ENCODE assay signal across 13 cellular contexts in genomic region chr18:48073231-48073930, GRCh38.
A peak's percentile ranks its signal among the peaks of the same experiment; 100 is the strongest.
DNase-seq lines count a peak whose midpoint lies in the region; ATAC-seq and TF ChIP-seq lines count a peak whose summit lies in the region.
"Had no signal": no experiment of that assay in that cellular context is flagged by ENCODE, and none has a peak within 500 bp of the region (broad histone marks: within the 10 kb centered on the region; RNA-seq: fewer than 3 reads in every experiment).

No MANE protein-coding gene starts in this region.

- peak overlapping the region; percentile 95 for H3K27ac ChIP-seq in RWPE1
- H3K27ac ChIP-seq: SK-N-MC had no signal

- H3K27ac Mint-ChIP-seq in nephron progenitor cell (peak overlapping the region; percentile 60), type B pancreatic cell (peak overlapping the region; percentile 20)
- H3K27ac Mint-ChIP-seq: activated B cell treated with CpG ODN at 0.5 μM for 24 hours; CD8-positive, alpha-beta T cell; stimulated activated naive CD8-positive, alpha-beta T cell treated with anti-CD3 and anti-CD28 coated beads, Interleukin-15, Interleukin-2, amounts not matched to agents 100 ng/mL and 50 ng/mL, for 24 hours had no signal

- H3K4me1 Mint-ChIP-seq in nephron progenitor cell (peaks cover 54% of the 10 kb centered on the region), type B pancreatic cell (ENCODE audit: unreplicated experiment) (peaks cover 26% of the 10 kb centered on the region)
- H3K4me1 Mint-ChIP-seq: activated B cell treated with CpG ODN at 0.5 μM for 24 hours had no signal

- CTCF ChIA-PET in RWPE1 (lab: Yijun Ruan, JAX), result interaction anchor here (0.7 kb wide), 1 partner anchor 21 kb away, joined by 5 read pairs; no protein-coding TSS in a partner anchor

- no peak for TF ChIP-seq CTCF in RWPE1 (conservative IDR thresholded peaks at IDR 0.05; ENCODE audit: low read depth)
- TF ChIP-seq CTCF in epithelial cell of esophagus (IDR thresholded peaks at IDR 0.05; ENCODE audit: insufficient read depth, low read depth, low read length, missing control alignments), result no peak
- TF ChIP-seq CTCF in nephron progenitor cell (IDR thresholded peaks at IDR 0.05), result no peak
- TF ChIP-seq CTCF in type B pancreatic cell (conservative IDR thresholded peaks at IDR 0.05), result no peak

- DNase-seq in RWPE1 (ENCODE audit: low spot score), result peak; percentile 15
- DNase-seq in epithelial cell of esophagus (ENCODE audit: low read depth), result peak; percentile 77
- peak; percentile 21 for DNase-seq in nephron progenitor cell
- no peak for DNase-seq in type B pancreatic cell (ENCODE audit: extremely low spot score, unreplicated experiment)
- no peak for DNase-seq in NCI-H1092 (lab: John Stamatoyannopoulos, UW)
- DNase-seq: activated B cell treated with CpG ODN at 0.5 μM for 24 hours; CD8-positive, alpha-beta T cell; NCI-H2029; NK-92 treated with Interleukin-12 subunit alpha and Interleukin-12 subunit beta, amount 100 ng/mL, for 24 hours had no signal

- H3K27me3 Mint-ChIP-seq in nephron progenitor cell (ENCODE audit: low read depth, poor library complexity) (peaks cover 16% of the 10 kb centered on the region), type B pancreatic cell (no peaks in the 10 kb centered on the region)

- POLR2A ChIA-PET in RWPE1 (lab: Yijun Ruan, JAX; ENCODE audit: low non-redundant PET), result no interaction called here

- H3K36me3 Mint-ChIP-seq in nephron progenitor cell (ENCODE audit: low read depth) (no peaks in the 10 kb centered on the region), type B pancreatic cell (no peaks in the 10 kb centered on the region)
- H3K36me3 Mint-ChIP-seq: CD8-positive, alpha-beta T cell had no signal

- H3K9me3 Mint-ChIP-seq in nephron progenitor cell (no peaks in the 10 kb centered on the region), type B pancreatic cell (no peaks in the 10 kb centered on the region)
- H3K9me3 Mint-ChIP-seq: activated B cell treated with CpG ODN at 0.5 μM for 24 hours; CD8-positive, alpha-beta T cell; stimulated activated naive CD8-positive, alpha-beta T cell treated with anti-CD3 and anti-CD28 coated beads, Interleukin-15, Interleukin-2, amounts not matched to agents 100 ng/mL and 50 ng/mL, for 24 hours had no signal

- no peak for ATAC-seq in GM18909 (IDR thresholded peaks at IDR 0.05; ENCODE audit: poor library complexity, unreplicated experiment)
- no peak for ATAC-seq in HG02981 (IDR thresholded peaks at IDR 0.05; ENCODE audit: unreplicated experiment)
- ATAC-seq: CD8-positive, alpha-beta T cell had no signal

- H3K4me3 Mint-ChIP-seq in nephron progenitor cell (no peak overlapping the region), type B pancreatic cell (no peak overlapping the region)
- H3K4me3 Mint-ChIP-seq: activated B cell treated with CpG ODN at 0.5 μM for 24 hours; CD8-positive, alpha-beta T cell; stimulated activated naive CD8-positive, alpha-beta T cell treated with anti-CD3 and anti-CD28 coated beads, Interleukin-15, Interleukin-2, amounts not matched to agents 100 ng/mL and 50 ng/mL, for 24 hours had no signal

- H3K4me3 ChIP-seq in epithelial cell of esophagus (ENCODE audit: low read length), result no peak overlapping the region
- H3K4me3 ChIP-seq: SK-N-MC had no signal

Comparison
In these comparisons a context has a peak if more than half of its experiments do, and no peak if none do; other contexts are left out.
1. DNase-seq: peak in RWPE1 (single experiment), epithelial cell of esophagus (single experiment) and nephron progenitor cell (single experiment); none in type B pancreatic cell (single experiment) and NCI-H1092 (single experiment).